14 cellular contexts compared by ENCODE assay signal in genomic region chr12:104694711-104695110, GRCh38.
DNase-seq lines count a peak whose midpoint lies in the region; ATAC-seq and TF ChIP-seq lines count a peak whose summit lies in the region.
"Had no signal": no experiment of that assay in that cellular context is flagged by ENCODE, and none has a peak within 500 bp of the region (broad histone marks: within the 10 kb centered on the region; RNA-seq: fewer than 3 reads in every experiment).

No MANE protein-coding gene starts in this region.

- no peaks in the 10 kb centered on the region for H4K20me1 ChIP-seq in GM23248 (ENCODE audit: insufficient read depth)

- no peaks in the 10 kb centered on the region for H3K9me2 ChIP-seq in GM23248 (ENCODE audit: insufficient read depth)

- peaks cover 42% of the 10 kb centered on the region for H3F3A ChIP-seq in GM23248 (ENCODE audit: insufficient read depth)

- peak overlapping the region in 4 of 7 donors; percentile 9 to 83 (median 67) for H3K27ac Mint-ChIP-seq in CD14-positive monocyte
- H3K27ac Mint-ChIP-seq in naive thymus-derived CD8-positive, alpha-beta T cell: peak overlapping the region in 8 of 10 donors; percentile 30 to 84 (median 54)
- H3K27ac Mint-ChIP-seq: nephron had no signal

- H3K9me3 Mint-ChIP-seq in CD14-positive monocyte: peaks cover 0 to 4% (median 0%) of the 10 kb centered on the region in 7 donors
- H3K9me3 Mint-ChIP-seq in naive thymus-derived CD8-positive, alpha-beta T cell: no peaks in the 10 kb centered on the region

- H3K27ac ChIP-seq in GM23248: peak overlapping the region; percentile 90
- peak overlapping the region; percentile 25 to 41 for H3K27ac ChIP-seq in ascending aorta
- H3K27ac ChIP-seq: right lobe of liver had no signal

- no peak for DNase-seq in CD14-positive monocyte (ENCODE audit: low spot score)
- DNase-seq in GM23248: peak; percentile 48
- DNase-seq in ascending aorta (ENCODE audit: low spot score in 2 of 2): peak in 1 of 2 donors; percentile 71
- no peak for DNase-seq in naive thymus-derived CD8-positive, alpha-beta T cell
- DNase-seq in NCI-H146 (lab: John Stamatoyannopoulos, UW): no peak
- no peak for DNase-seq in HUDEP-2 (lab: John Stamatoyannopoulos, UW; ENCODE audit: unreplicated experiment in 76 of 76)
- DNase-seq: activated naive CD4-positive, alpha-beta T cell; NCI-H1092; NCI-H2171 treated with DMSO at 0.1 percent for 48 hours; right lobe of liver; stimulated activated CD4-positive, alpha-beta T cell treated with anti-CD3 and anti-CD28 coated beads, Interleukin-4, amount 100 ng/mL, for 4 hours; stimulated activated naive CD4-positive, alpha-beta T cell treated with Interleukin-2 at 50 U/mL for 16 hours had no signal

- no peak for ATAC-seq in naive thymus-derived CD8-positive, alpha-beta T cell
- no peak for ATAC-seq in GM21786 (IDR thresholded peaks at IDR 0.05; ENCODE audit: unreplicated experiment)

- no peaks in the 10 kb centered on the region for H3K36me3 ChIP-seq in GM23248 (ENCODE audit: low read depth)
- no peaks in the 10 kb centered on the region for H3K36me3 ChIP-seq in ascending aorta
- H3K36me3 ChIP-seq: right lobe of liver had no signal

- no peaks in the 10 kb centered on the region for H3K9me3 ChIP-seq in GM23248 (ENCODE audit: low read depth)
- no peaks in the 10 kb centered on the region for H3K9me3 ChIP-seq in ascending aorta
- H3K9me3 ChIP-seq: right lobe of liver had no signal

- 41 to 48% methylated on average over 7 of the region's 7 CpGs for WGBS in GM23248 (ENCODE audit: low coverage in 1 of 2, low lambda C conversion rate in 2 of 2, missing lambda C conversion rate in 2 of 2), 2 experiments

- intact Hi-C loops in CD14-positive monocyte (cut with micrococcal nuclease): no loop called here
- intact Hi-C loops in ascending aorta (cut with DNase I): loop anchor here (1.0 to 10.0 kb wide), 2 partner anchors 22 to 840 kb away; no protein-coding TSS in a partner anchor

- H3K79me2 ChIP-seq in GM23248 (ENCODE audit: insufficient read depth): no peaks in the 10 kb centered on the region

- H3K9ac ChIP-seq in GM23248: peak overlapping the region; percentile 64

- H3K36me3 Mint-ChIP-seq in CD14-positive monocyte: peaks cover 30 to 33% of the 10 kb centered on the region in 2 donors
- peaks cover 0 to 4% (median 0%) of the 10 kb centered on the region in 3 donors for H3K36me3 Mint-ChIP-seq in naive thymus-derived CD8-positive, alpha-beta T cell

- H3K27me3 ChIP-seq in GM23248 (replicated peaks; ENCODE audit: insufficient read depth) (no peaks in the 10 kb centered on the region), ascending aorta (no peaks in the 10 kb centered on the region)
- H3K27me3 ChIP-seq: right lobe of liver had no signal

- POLR2A ChIA-PET in naive thymus-derived CD8-positive, alpha-beta T cell (lab: Charles Lee): no interaction called here

- no peak overlapping the region for H3K4me2 ChIP-seq in GM23248 (ENCODE audit: unreplicated experiment)

- peaks cover 0 to 2% (median 0%) of the 10 kb centered on the region in 3 donors for H3K27me3 Mint-ChIP-seq in CD14-positive monocyte (ENCODE audit: low read depth in 3 of 3)
- no peaks in the 10 kb centered on the region for H3K27me3 Mint-ChIP-seq in naive thymus-derived CD8-positive, alpha-beta T cell

- in situ Hi-C loops in GM23248 (cut with MboI): no loop called here

- TF ChIP-seq CTCF in CD14-positive monocyte (IDR thresholded peaks at IDR 0.05) (no peak), ascending aorta (IDR thresholded peaks at IDR 0.05) (no peak)

- no peak overlapping the region for H3K4me3 ChIP-seq in GM23248
- H3K4me3 ChIP-seq in ascending aorta: no peak overlapping the region
- H3K4me3 ChIP-seq: right lobe of liver had no signal

- H3K4me1 Mint-ChIP-seq in CD14-positive monocyte: peaks cover 73% of the 10 kb centered on the region
- peaks cover 34 to 85% (median 49%) of the 10 kb centered on the region in 4 donors for H3K4me1 Mint-ChIP-seq in naive thymus-derived CD8-positive, alpha-beta T cell

- H3K4me3 Mint-ChIP-seq in CD14-positive monocyte: no peak overlapping the region
- H3K4me3 Mint-ChIP-seq in naive thymus-derived CD8-positive, alpha-beta T cell: peak overlapping the region in 7 of 10 donors; percentile 35 to 57 (median 42)
- H3K4me3 Mint-ChIP-seq: nephron had no signal

- H2AFZ ChIP-seq in GM23248: no peak overlapping the region

- H3K4me1 ChIP-seq in GM23248 (ENCODE audit: insufficient read depth): peaks cover 58% of the 10 kb centered on the region
- peaks cover 3 to 23% of the 10 kb centered on the region in 2 donors for H3K4me1 ChIP-seq in ascending aorta
- H3K4me1 ChIP-seq: right lobe of liver had no signal

Comparison
In these comparisons a context has a peak if more than half of its experiments do, and no peak if none do; other contexts are left out.
1. H3K4me3 Mint-ChIP-seq: peak in naive thymus-derived CD8-positive, alpha-beta T cell (7 of 10); none in CD14-positive monocyte (0 of 2).